ENCODE assay signal across 1 cellular context in genomic region chr2:163493330-163494319, GRCh38.
TF ChIP-seq lines count a peak whose summit lies in the region.

No MANE protein-coding gene starts in this region.

TF ChIP-seq in SK-N-SH, 30 proteins besides CTCF, POLR2A, EP300 and RAD21 (continued from another document):
- no peak for TF ChIP-seq CHD2 (IDR thresholded peaks at IDR 0.05; ENCODE audit: low read length, partially characterized antibody)
- no peak for TF ChIP-seq ELF1 (IDR thresholded peaks at IDR 0.05)
- no peak for TF ChIP-seq RXRA (IDR thresholded peaks at IDR 0.05; ENCODE audit: borderline replicate concordance, low read depth)
- no peak for TF ChIP-seq YY1 (IDR thresholded peaks at IDR 0.05; ENCODE audit: low read depth)
- no peak for TF ChIP-seq JUND (IDR thresholded peaks at IDR 0.05)
TF ChIP-seq in SK-N-SH: peak in this region for 0.
